Comparison of ENCODE assay signal across 19 cellular contexts in the genomic region with DNA sequence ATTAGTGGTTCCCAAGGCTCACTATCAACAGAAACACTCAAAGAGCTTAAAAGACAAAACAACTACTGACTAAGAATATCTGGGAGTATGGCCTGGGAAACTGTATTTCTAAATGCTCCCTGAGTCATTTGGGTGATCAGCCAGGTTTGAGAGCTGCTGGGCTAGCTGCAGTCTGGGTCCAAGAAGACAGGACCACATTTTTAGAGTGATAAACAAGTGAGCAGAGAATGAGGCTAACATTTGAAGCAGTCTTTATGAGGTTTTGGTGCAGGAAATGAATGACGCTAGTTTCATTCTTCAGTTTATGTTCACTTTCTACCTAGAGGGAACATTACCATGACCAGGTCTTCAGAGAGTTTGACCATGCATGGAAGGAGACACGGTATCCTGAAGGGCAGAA.
DNase-seq lines count a peak whose midpoint lies in the region; ATAC-seq and TF ChIP-seq lines count a peak whose summit lies in the region.
"Had no signal": no experiment of that assay in that cellular context is flagged by ENCODE, and none has a peak within 500 bp of the region (broad histone marks: within the 10 kb centered on the region; RNA-seq: fewer than 3 reads in every experiment).

No MANE protein-coding gene starts in this region.

- in situ Hi-C loops in mammary epithelial cell (cut with MboI; ENCODE audit: low sequenced_read_pairs in 2 of 2), result no loop called here
- in situ Hi-C loops in transverse colon (cut with MboI; ENCODE audit: low pct_ligation_motif_present in 1 of 4, low pct_unique_long_range_greater_than_20kb in 1 of 4, low sequenced_read_pairs in 3 of 4), result no loop called here

- H3K4me3 ChIP-seq in mammary epithelial cell (replicated peaks in 1 of 3; ENCODE audit: insufficient read depth in 1 of 3, low read depth in 2 of 3, low read length in 3 of 3) (no peak overlapping the region), breast epithelium (no peak overlapping the region), RWPE2 (ENCODE audit: severe bottlenecking) (no peak overlapping the region), fibroblast of villous mesenchyme (ENCODE audit: low read depth, low read length) (no peak overlapping the region), transverse colon (no peak overlapping the region)
- H3K4me3 ChIP-seq: colonic mucosa, K562, SJCRH30, skin epidermis, tibial nerve had no signal

- CTCF ChIA-PET in mammary epithelial cell (lab: Charles Lee; ENCODE audit: low non-redundant PET), result no interaction called here

- H3K36me3 ChIP-seq in mammary epithelial cell (ENCODE audit: insufficient read depth, low read length) (no peaks in the 10 kb centered on the region), breast epithelium (no peaks in the 10 kb centered on the region), RWPE2 (ENCODE audit: low read depth) (peaks cover 5% of the 10 kb centered on the region; the same call in 1 of the 2 replicates), transverse colon (no peaks in the 10 kb centered on the region)
- H3K36me3 ChIP-seq: colonic mucosa, SJCRH30, tibial nerve had no signal

- peak overlapping the region; percentile 39 for H3K4me2 ChIP-seq in mammary epithelial cell (ENCODE audit: insufficient read depth, low read depth, low read length)

- TF ChIP-seq EP300 in transverse colon (IDR thresholded peaks at IDR 0.05; ENCODE audit: low read depth), result no peak

- no peaks in the 10 kb centered on the region for H3K9me3 ChIP-seq in mammary epithelial cell (replicated peaks; ENCODE audit: insufficient read depth, low read length)
- no peaks in the 10 kb centered on the region for H3K9me3 ChIP-seq in breast epithelium
- no peaks in the 10 kb centered on the region for H3K9me3 ChIP-seq in RWPE2 (ENCODE audit: severe bottlenecking)
- H3K9me3 ChIP-seq in transverse colon, result no peaks in the 10 kb centered on the region
- H3K9me3 ChIP-seq: colonic mucosa, SJCRH30, tibial nerve had no signal

- TF ChIP-seq POLR2A in breast epithelium (IDR thresholded peaks at IDR 0.05) (no peak), transverse colon (IDR thresholded peaks at IDR 0.05) (no peak)

- DNase-seq in mammary epithelial cell (peak; percentile 18), breast epithelium (ENCODE audit: low spot score in 2 of 2) (no peak), RWPE2 (ENCODE audit: low spot score) (no peak), fibroblast of villous mesenchyme (ENCODE audit: low read depth) (peak; percentile 82), transverse colon (no peak), NOMO-1 treated with DMSO at 0.1 percent for 48 hours (lab: John Stamatoyannopoulos, UW; ENCODE audit: unreplicated experiment) (no peak)
- DNase-seq in activated CD4-positive, CD25-positive, alpha-beta regulatory T cell (lab: John Stamatoyannopoulos, UW), result no peak
- DNase-seq: activated CD4-positive, alpha-beta T cell treated with anti-CD3 and anti-CD28 coated beads, Interleukin-2, amount 10 ng/mL, durations not matched to agents 7 days and 5 days; activated T-cell treated with anti-CD3 and anti-CD28 coated beads, Interleukin-2, amount 50 U/mL, for 4 hours; CD4-positive, alpha-beta memory T cell; colonic mucosa; head of caudate nucleus; kidney; SJCRH30 had no signal

- intact Hi-C loops in mammary epithelial cell (cut with micrococcal nuclease) (loop anchor here (2.0 to 10.0 kb wide), 5 partner anchors 31 to 485 kb away; no protein-coding TSS in a partner anchor), breast epithelium (cut with DNase I; ENCODE audit: low total_unique reads) (no loop called here), transverse colon (cut with DNase I; ENCODE audit: low total_unique reads) (no loop called here)

- BruUV-seq in mammary epithelial cell (replicated peaks; lab: Mats Ljungman, UMichigan), result no TSS peak

- H3K9ac ChIP-seq in mammary epithelial cell (ENCODE audit: insufficient read depth, low read length), result no peak overlapping the region

- ATAC-seq in RWPE2 (ENCODE audit: low read depth) (no peak), GM19397 (IDR thresholded peaks at IDR 0.05; ENCODE audit: unreplicated experiment) (no peak)
- ATAC-seq: activated T-cell treated with anti-CD3 and anti-CD28 coated beads, Interleukin-2, amount 50 U/mL, for 4 hours; K562 had no signal

- H3K27ac ChIP-seq in mammary epithelial cell (ENCODE audit: insufficient read depth, low read depth, low read length) (peak overlapping the region; percentile 86), breast epithelium (peak overlapping the region in 1 of 2 donors; percentile 44), RWPE2 (ENCODE audit: poor library complexity, severe bottlenecking) (peak overlapping the region; percentile 94), transverse colon (peak overlapping the region in 3 of 4 donors; percentile 7 to 41 (median 27))
- H3K27ac ChIP-seq: 22Rv1, colonic mucosa, SJCRH30 had no signal

- dilution Hi-C loops in mammary epithelial cell (cut with HindIII; ENCODE audit: low sequenced_read_pairs), result no loop called here

- H4K20me1 ChIP-seq in mammary epithelial cell (ENCODE audit: insufficient read depth, low read length), result no peaks in the 10 kb centered on the region

- no peak overlapping the region for H2AFZ ChIP-seq in mammary epithelial cell (ENCODE audit: low read depth, low read length)

- H3K27me3 ChIP-seq in mammary epithelial cell (ENCODE audit: insufficient read depth, low read length), result no peaks in the 10 kb centered on the region
- no peaks in the 10 kb centered on the region for H3K27me3 ChIP-seq in breast epithelium
- no peaks in the 10 kb centered on the region for H3K27me3 ChIP-seq in RWPE2 (ENCODE audit: insufficient read depth, poor library complexity, severe bottlenecking)
- H3K27me3 ChIP-seq in transverse colon, result no peaks in the 10 kb centered on the region
- H3K27me3 ChIP-seq: colonic mucosa, SJCRH30, tibial nerve had no signal

- WGBS in mammary epithelial cell (ENCODE audit: low coverage, missing lambda C conversion rate), result 100% methylated on average over 2 of the region's 2 CpGs
- WGBS in transverse colon (ENCODE audit: low coverage in 1 of 2), 2 donors, result 59 to 68% methylated on average over 2 of the region's 2 CpGs

- H3K79me2 ChIP-seq in mammary epithelial cell (ENCODE audit: insufficient read depth, low read length), result peaks cover 84% of the 10 kb centered on the region

- H3K4me1 ChIP-seq in mammary epithelial cell (ENCODE audit: insufficient read depth, low read length) (peaks cover 39% of the 10 kb centered on the region), breast epithelium (peaks cover 0 to 8% of the 10 kb centered on the region in 2 donors), RWPE2 (ENCODE audit: insufficient read depth, poor library complexity, severe bottlenecking) (peaks cover 56% of the 10 kb centered on the region), transverse colon (peaks cover 0 to 18% (median 13%) of the 10 kb centered on the region in 4 donors)
- H3K4me1 ChIP-seq: colonic mucosa had no signal

- TF ChIP-seq CTCF in mammary epithelial cell (conservative IDR thresholded peaks at IDR 0.05 in 1 of 2, IDR thresholded peaks at IDR 0.05 in 1 of 2; ENCODE audit: extremely low read depth in 1 of 2, insufficient read depth in 1 of 2, low read depth in 1 of 2, low read length in 2 of 2), result no peak
- no peak for TF ChIP-seq CTCF in breast epithelium (IDR thresholded peaks at IDR 0.05)
- no peak for TF ChIP-seq CTCF in RWPE2 (IDR thresholded peaks at IDR 0.05; ENCODE audit: poor library complexity, severe bottlenecking)
- no peak for TF ChIP-seq CTCF in fibroblast of villous mesenchyme (IDR thresholded peaks at IDR 0.05; ENCODE audit: insufficient read depth, low read depth, low read length)
- TF ChIP-seq CTCF in transverse colon (IDR thresholded peaks at IDR 0.05), result no peak

Comparison
In these comparisons a context has a peak if more than half of its experiments do, and no peak if none do; other contexts are left out.
1. DNase-seq: peak in mammary epithelial cell (single experiment) and fibroblast of villous mesenchyme (single experiment); none in breast epithelium (0 of 2), RWPE2 (single experiment), transverse colon (single experiment), activated CD4-positive, CD25-positive, alpha-beta regulatory T cell (0 of 4) and NOMO-1 treated with DMSO at 0.1 percent for 48 hours (single experiment).